15 cellular contexts compared by ENCODE assay signal in the genomic region with DNA sequence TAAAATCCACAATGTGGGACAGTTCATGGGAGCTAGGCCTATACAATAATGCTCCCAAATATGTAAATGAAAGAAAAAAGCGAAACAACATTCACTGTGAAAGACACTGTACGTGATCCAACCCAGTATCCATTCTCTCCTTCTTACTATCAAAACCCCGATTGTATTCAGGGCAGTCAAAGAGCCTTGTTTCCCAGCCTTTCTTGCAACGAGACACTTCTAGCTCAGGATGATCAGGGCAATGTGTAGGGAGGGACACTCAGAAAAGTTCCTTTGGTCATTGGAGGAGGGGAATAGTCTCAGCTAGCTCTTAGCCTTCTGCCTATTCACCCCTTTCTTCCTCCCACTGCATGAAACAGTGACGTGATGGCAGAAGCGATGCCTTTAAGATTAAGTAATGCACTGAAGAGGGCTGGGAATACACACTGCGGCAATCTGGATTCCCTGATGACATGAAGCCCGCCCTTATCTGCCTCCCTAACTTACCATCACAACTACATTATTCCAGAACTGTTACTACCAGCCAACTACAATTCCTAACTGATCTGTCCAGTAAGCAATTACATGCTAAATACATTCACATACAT. TPM values are rescaled to one million over a fixed set of nuclear protein-coding genes. Genes with fewer than 3 reads are reported as not detected.
A peak's percentile ranks its signal among the peaks of the same experiment; 100 is the strongest.
DNase-seq lines count a peak whose midpoint lies in the region; ATAC-seq and TF ChIP-seq lines count a peak whose summit lies in the region.
"Had no signal": no experiment of that assay in that cellular context is flagged by ENCODE, and none has a peak within 500 bp of the region (broad histone marks: within the 10 kb centered on the region; RNA-seq: fewer than 3 reads in every experiment).

No MANE protein-coding gene starts in this region.

- ATAC-seq in HG02642 (IDR thresholded peaks at IDR 0.05; ENCODE audit: poor library complexity, unreplicated experiment) (no peak), GM18867 (IDR thresholded peaks at IDR 0.05; ENCODE audit: unreplicated experiment) (no peak)
- ATAC-seq: natural killer cell had no signal

- WGBS in sigmoid colon, 2 donors, result 87 to 92% methylated on average over 8 of the region's 8 CpGs

- H3K4me1 ChIP-seq in sigmoid colon, result peaks cover 0 to 48% (median 34%) of the 10 kb centered on the region in 4 donors

- intact Hi-C loops in sigmoid colon (cut with DNase I), result loop anchor here (2.0 kb wide), 1 partner anchor 13 kb away; no protein-coding TSS in a partner anchor

- peak overlapping the region; percentile 24 for H3K27ac ChIP-seq in caudate nucleus (ENCODE audit: low read depth, low read length)
- H3K27ac ChIP-seq in sigmoid colon, result peak overlapping the region; percentile 4 to 68 (median 60)

- H3K36me3 ChIP-seq in sigmoid colon, result peaks cover 0 to 7% (median 3%) of the 10 kb centered on the region in 4 donors

- no peak for TF ChIP-seq POLR2A in sigmoid colon (IDR thresholded peaks at IDR 0.05)

- TF ChIP-seq CTCF in sigmoid colon (IDR thresholded peaks at IDR 0.05), result no peak

- no peak overlapping the region for H3K4me3 ChIP-seq in sigmoid colon

- no peaks in the 10 kb centered on the region for H3K27me3 ChIP-seq in sigmoid colon

- H3K9me3 ChIP-seq in sigmoid colon, result no peaks in the 10 kb centered on the region

- DNase-seq in EL (peak; percentile 69), caudate nucleus (lab: John Stamatoyannopoulos, UW) (peak in 14 of 61 donors; percentile 2 to 51 (median 5)), hippocampal formation (lab: John Stamatoyannopoulos, UW) (peak; percentile 7 to 45), sigmoid colon (peak; percentile 68), SW480 (ENCODE audit: low spot score) (no peak)
- no peak for DNase-seq in stimulated activated CD8-positive, alpha-beta memory T cell treated with anti-CD3 and anti-CD28 coated beads, Interleukin-4, amount 100 ng/mL, for 48 hours
- DNase-seq: activated CD4-positive, alpha-beta T cell treated with anti-CD3 and anti-CD28 coated beads, Interleukin-2, amount 10 ng/mL, durations not matched to agents 7 days and 5 days; activated naive CD4-positive, alpha-beta T cell; effector CD8-positive, alpha-beta T cell; H7; natural killer cell; stimulated activated CD4-positive, alpha-beta T cell treated with anti-CD3 and anti-CD28 coated beads, Interleukin-4, amount 100 ng/mL, for 1 hour; SW 1271 had no signal

- no peak for TF ChIP-seq EP300 in sigmoid colon (IDR thresholded peaks at IDR 0.05)

RNA-seq across cellular contexts. Expression of a gene that starts 27.3 kb away (rescaled TPM):
- total RNA-seq in sigmoid colon, result 10 to 100 TPM; 68.8 to 99.7 (median 79.1) TPM
- 10 to 100 TPM; 20.4 to 25.7 (median 21.3) TPM for polyA plus RNA-seq in sigmoid colon

Comparison
In these comparisons a context has a peak if more than half of its experiments do, and no peak if none do; other contexts are left out.
1. DNase-seq: peak in EL (single experiment), hippocampal formation (2 of 2) and sigmoid colon (single experiment); none in SW480 (single experiment) and stimulated activated CD8-positive, alpha-beta memory T cell treated with anti-CD3 and anti-CD28 coated beads, Interleukin-4, amount 100 ng/mL, for 48 hours (single experiment).